17 cellular contexts compared by ENCODE assay signal in the genomic region with DNA sequence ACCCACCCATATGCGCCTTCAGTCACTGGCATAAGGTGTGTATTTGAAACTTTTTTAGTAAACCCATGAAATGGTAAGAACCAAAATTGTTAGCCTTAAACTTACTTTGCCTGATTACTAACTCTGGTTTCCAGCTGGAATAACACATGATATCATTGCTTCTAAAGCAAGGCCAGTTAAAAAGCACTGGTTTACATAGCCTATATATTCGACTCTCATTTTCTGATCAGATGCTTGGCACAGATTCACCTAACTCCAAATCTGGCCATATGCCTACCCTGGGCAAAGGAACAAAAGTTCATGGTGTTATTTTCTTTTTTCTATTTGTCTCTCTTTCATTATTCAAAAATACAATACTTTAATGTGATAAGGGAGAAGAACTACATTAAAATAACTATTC.
"Had no signal": no experiment of that assay in that cellular context is flagged by ENCODE, and none has a peak within 500 bp of the region (broad histone marks: within the 10 kb centered on the region; RNA-seq: fewer than 3 reads in every experiment).

No MANE protein-coding gene starts in this region.

- ATAC-seq: naive thymus-derived CD8-positive, alpha-beta T cell; stimulated activated memory B cell treated with anti-CD40 and anti-IgM and Interleukin-4, amounts not matched to agents 10 μg/mL and 1 μg/mL and 100 μg/mL, for 72 hours had no signal

- H3K4me1 Mint-ChIP-seq: activated CD4-positive, alpha-beta T cell treated with anti-CD3 and anti-CD28 coated beads, Interleukin-2, amount 10 ng/mL, durations not matched to agents 24 days and 14 days had no signal

- H3K4me3 ChIP-seq: colonic mucosa, esophagus muscularis mucosa, tibial nerve had no signal

- H3K27ac Mint-ChIP-seq: activated CD4-positive, alpha-beta T cell treated with anti-CD3 and anti-CD28 coated beads, Interleukin-2, amount 10 ng/mL, durations not matched to agents 24 days and 14 days; activated naive CD8-positive, alpha-beta T cell treated with anti-CD3 and anti-CD28 coated beads, Interleukin-2, amount 10 ng/mL, durations not matched to agents 7 days and 5 days; activated T-helper 1 cell treated with anti-CD3 and anti-CD28 coated beads, Interleukin-12 subunit alpha, Interleukin-12 subunit beta, Interleukin-2, Interleukin-4 antibody, amounts not matched to agents 30 ng/mL and 10 ng/mL and 1 ng/mL, durations not matched to agents 14 hours and 24 hours and 36 hours; naive thymus-derived CD8-positive, alpha-beta T cell; stimulated activated memory B cell treated with anti-CD40 and anti-IgM and Interleukin-4, amounts not matched to agents 10 μg/mL and 1 μg/mL and 100 μg/mL, for 72 hours had no signal

- H3K36me3 ChIP-seq: colonic mucosa, esophagus muscularis mucosa, neutrophil, tibial nerve had no signal

- DNase-seq: activated CD4-positive, alpha-beta T cell treated with anti-CD3 and anti-CD28 coated beads, Interleukin-2, amount 10 ng/mL, durations not matched to agents 24 days and 14 days; activated CD4-positive, CD25-positive, alpha-beta regulatory T cell; activated CD8-positive, alpha-beta memory T cell treated with anti-CD3 and anti-CD28 coated beads, Interleukin-2, amount 50 U/mL, for 48 hours; activated naive CD8-positive, alpha-beta T cell treated with anti-CD3 and anti-CD28 coated beads, Interleukin-2, amount 10 ng/mL, durations not matched to agents 7 days and 5 days; anterior cingulate cortex; colonic mucosa; effector CD4-positive, alpha-beta T cell; hippocampal formation; kidney glomerular epithelial cell; mesenchymal stem cell; naive thymus-derived CD8-positive, alpha-beta T cell; stimulated activated CD4-positive, alpha-beta T cell treated with anti-CD3 and anti-CD28 coated beads, Interleukin-2, amount 100 ng/mL, for 48 hours had no signal

- H3K4me1 ChIP-seq: colonic mucosa, esophagus muscularis mucosa, tibial nerve had no signal

- H3K9me3 ChIP-seq: colonic mucosa, esophagus muscularis mucosa, neutrophil, tibial nerve had no signal

- H3K27me3 ChIP-seq: colonic mucosa, esophagus muscularis mucosa, neutrophil, tibial nerve had no signal

- H3K9me3 Mint-ChIP-seq: activated CD4-positive, alpha-beta T cell treated with anti-CD3 and anti-CD28 coated beads, Interleukin-2, amount 10 ng/mL, durations not matched to agents 24 days and 14 days; activated naive CD8-positive, alpha-beta T cell treated with anti-CD3 and anti-CD28 coated beads, Interleukin-2, amount 10 ng/mL, durations not matched to agents 7 days and 5 days; activated T-helper 1 cell treated with anti-CD3 and anti-CD28 coated beads, Interleukin-12 subunit alpha, Interleukin-12 subunit beta, Interleukin-2, Interleukin-4 antibody, amounts not matched to agents 30 ng/mL and 10 ng/mL and 1 ng/mL, durations not matched to agents 14 hours and 24 hours and 36 hours; stimulated activated memory B cell treated with anti-CD40 and anti-IgM and Interleukin-4, amounts not matched to agents 10 μg/mL and 1 μg/mL and 100 μg/mL, for 72 hours had no signal

- H3K27me3 Mint-ChIP-seq: activated CD4-positive, alpha-beta T cell treated with anti-CD3 and anti-CD28 coated beads, Interleukin-2, amount 10 ng/mL, durations not matched to agents 24 days and 14 days; activated naive CD8-positive, alpha-beta T cell treated with anti-CD3 and anti-CD28 coated beads, Interleukin-2, amount 10 ng/mL, durations not matched to agents 7 days and 5 days; naive thymus-derived CD8-positive, alpha-beta T cell; stimulated activated memory B cell treated with anti-CD40 and anti-IgM and Interleukin-4, amounts not matched to agents 10 μg/mL and 1 μg/mL and 100 μg/mL, for 72 hours had no signal

- H3K4me3 Mint-ChIP-seq: activated CD4-positive, alpha-beta T cell treated with anti-CD3 and anti-CD28 coated beads, Interleukin-2, amount 10 ng/mL, durations not matched to agents 24 days and 14 days; activated naive CD8-positive, alpha-beta T cell treated with anti-CD3 and anti-CD28 coated beads, Interleukin-2, amount 10 ng/mL, durations not matched to agents 7 days and 5 days; activated T-helper 1 cell treated with anti-CD3 and anti-CD28 coated beads, Interleukin-12 subunit alpha, Interleukin-12 subunit beta, Interleukin-2, Interleukin-4 antibody, amounts not matched to agents 30 ng/mL and 10 ng/mL and 1 ng/mL, durations not matched to agents 14 hours and 24 hours and 36 hours; naive thymus-derived CD8-positive, alpha-beta T cell; stimulated activated memory B cell treated with anti-CD40 and anti-IgM and Interleukin-4, amounts not matched to agents 10 μg/mL and 1 μg/mL and 100 μg/mL, for 72 hours had no signal

- H3K27ac ChIP-seq: colonic mucosa, esophagus muscularis mucosa, neutrophil, tibial nerve had no signal
